In genomic region chr4:8706221-8707044, GRCh38 we compare ENCODE assay signal across 23 cellular contexts.
A peak's percentile ranks its signal among the peaks of the same experiment; 100 is the strongest.
DNase-seq lines count a peak whose midpoint lies in the region; ATAC-seq and TF ChIP-seq lines count a peak whose summit lies in the region.
"Had no signal": no experiment of that assay in that cellular context is flagged by ENCODE, and none has a peak within 500 bp of the region (broad histone marks: within the 10 kb centered on the region; RNA-seq: fewer than 3 reads in every experiment).

No MANE protein-coding gene starts in this region.

- no peak overlapping the region for H2AFZ ChIP-seq in neural progenitor cell (replicated peaks)

- intact Hi-C loops in left ventricle myocardium inferior (cut with micrococcal nuclease), result no loop called here
- intact Hi-C loops in left ventricle myocardium superior (cut with micrococcal nuclease), result no loop called here

- no peak overlapping the region for H3K4me3 ChIP-seq in left ventricle myocardium inferior
- no peak overlapping the region for H3K4me3 ChIP-seq in neural progenitor cell
- H3K4me3 ChIP-seq: cardiac muscle cell, gastrocnemius medialis had no signal

- no peak overlapping the region for H3K27ac ChIP-seq in left ventricle myocardium inferior (replicated peaks)
- H3K27ac ChIP-seq in neural progenitor cell, result no peak overlapping the region
- H3K27ac ChIP-seq: cardiac muscle cell, gastrocnemius medialis had no signal

- TF ChIP-seq CTCF in left ventricle myocardium inferior (IDR thresholded peaks at IDR 0.05; ENCODE audit: borderline replicate concordance), result no peak
- TF ChIP-seq CTCF in neural progenitor cell (IDR thresholded peaks at IDR 0.05), result no peak

- H3K27me3 Mint-ChIP-seq in neural progenitor cell (ENCODE audit: insufficient read depth, low read depth), result peaks cover 27% of the 10 kb centered on the region
- H3K27me3 Mint-ChIP-seq: activated naive CD8-positive, alpha-beta T cell had no signal

- peaks cover 3% of the 10 kb centered on the region for H3K9me3 Mint-ChIP-seq in neural progenitor cell

- peaks cover 11% of the 10 kb centered on the region for H3F3A ChIP-seq in neural progenitor cell (ENCODE audit: low read depth)

- H3K79me2 ChIP-seq in neural progenitor cell (ENCODE audit: low read depth), result no peaks in the 10 kb centered on the region

- H4K20me1 ChIP-seq in neural progenitor cell (ENCODE audit: low read depth), result no peaks in the 10 kb centered on the region

- H3K9me3 ChIP-seq in left ventricle myocardium inferior (replicated peaks) (peaks cover 3% of the 10 kb centered on the region), neural progenitor cell (ENCODE audit: low read depth) (no peaks in the 10 kb centered on the region)
- H3K9me3 ChIP-seq: BE2C, gastrocnemius medialis had no signal

- H3K4me1 ChIP-seq in left ventricle myocardium inferior (no peaks in the 10 kb centered on the region), neural progenitor cell (peaks cover 32% of the 10 kb centered on the region)
- H3K4me1 ChIP-seq: gastrocnemius medialis had no signal

- DNase-seq in left ventricle myocardium inferior (peak; percentile 7), left ventricle myocardium superior (no peak), ecto neural progenitor cell (ENCODE audit: low spot score) (peak; percentile 47), neural progenitor cell (ENCODE audit: low spot score) (no peak), ureter (ENCODE audit: low spot score) (peak; percentile 34)
- no peak for DNase-seq in activated CD4-positive, alpha-beta T cell treated with anti-CD3 and anti-CD28 coated beads, Interleukin-2, amount 50 U/mL, for 1 hour
- DNase-seq: ACHN; activated CD4-positive, alpha-beta T cell treated with anti-CD3 and anti-CD28 coated beads for 48 hours; GDM1; left cardiac atrium; naive B cell; NCI-H1417 treated with DMSO at 0.1 percent for 48 hours; NCI-H2081; NCI-H446; NCI-H82; nucleus accumbens had no signal

- H3K9ac ChIP-seq in neural progenitor cell, result no peak overlapping the region

- H3K4me2 ChIP-seq in neural progenitor cell, result no peak overlapping the region

- no peaks in the 10 kb centered on the region for H3K36me3 Mint-ChIP-seq in neural progenitor cell
- H3K36me3 Mint-ChIP-seq: activated naive CD8-positive, alpha-beta T cell; naive B cell had no signal

- H3K27me3 ChIP-seq in left ventricle myocardium inferior (ENCODE audit: low read depth) (peaks cover 92% of the 10 kb centered on the region), neural progenitor cell (no peaks in the 10 kb centered on the region)
- H3K27me3 ChIP-seq: BE2C, cardiac muscle cell had no signal

- H3K27ac Mint-ChIP-seq in neural progenitor cell, result peak overlapping the region; percentile 74
- H3K27ac Mint-ChIP-seq: activated naive CD8-positive, alpha-beta T cell; naive B cell; T-helper 2 cell treated with Interferon-gamma antibody and Interleukin-4, amounts not matched to agents 5 μg/mL and 100 μg/mL, for 36 hours had no signal

- H3K4me1 Mint-ChIP-seq in neural progenitor cell, result peaks cover 21% of the 10 kb centered on the region
- H3K4me1 Mint-ChIP-seq: naive B cell had no signal

- H3K4me3 Mint-ChIP-seq in neural progenitor cell, result peak overlapping the region; percentile 68
- H3K4me3 Mint-ChIP-seq: activated naive CD8-positive, alpha-beta T cell; naive B cell; T-helper 2 cell treated with Interferon-gamma antibody and Interleukin-4, amounts not matched to agents 5 μg/mL and 100 μg/mL, for 36 hours had no signal

- ATAC-seq in left ventricle myocardium superior, result no peak
- no peak for ATAC-seq in HG02970 (IDR thresholded peaks at IDR 0.05; ENCODE audit: low FRiP score, unreplicated experiment)
- no peak for ATAC-seq in GM21423 (IDR thresholded peaks at IDR 0.05; ENCODE audit: unreplicated experiment)
- ATAC-seq: gastrocnemius medialis, left cardiac atrium had no signal

- no peaks in the 10 kb centered on the region for H3K36me3 ChIP-seq in left ventricle myocardium inferior
- no peaks in the 10 kb centered on the region for H3K36me3 ChIP-seq in neural progenitor cell
- H3K36me3 ChIP-seq: BE2C, cardiac muscle cell, gastrocnemius medialis had no signal

Comparison
In these comparisons a context has a peak if more than half of its experiments do, and no peak if none do; other contexts are left out.
1. DNase-seq: peak in left ventricle myocardium inferior (single experiment), ecto neural progenitor cell (single experiment) and ureter (single experiment); none in left ventricle myocardium superior (single experiment), neural progenitor cell (single experiment) and activated CD4-positive, alpha-beta T cell treated with anti-CD3 and anti-CD28 coated beads, Interleukin-2, amount 50 U/mL, for 1 hour (single experiment).